ENCODE assay signal across 31 cellular contexts in the genomic region with DNA sequence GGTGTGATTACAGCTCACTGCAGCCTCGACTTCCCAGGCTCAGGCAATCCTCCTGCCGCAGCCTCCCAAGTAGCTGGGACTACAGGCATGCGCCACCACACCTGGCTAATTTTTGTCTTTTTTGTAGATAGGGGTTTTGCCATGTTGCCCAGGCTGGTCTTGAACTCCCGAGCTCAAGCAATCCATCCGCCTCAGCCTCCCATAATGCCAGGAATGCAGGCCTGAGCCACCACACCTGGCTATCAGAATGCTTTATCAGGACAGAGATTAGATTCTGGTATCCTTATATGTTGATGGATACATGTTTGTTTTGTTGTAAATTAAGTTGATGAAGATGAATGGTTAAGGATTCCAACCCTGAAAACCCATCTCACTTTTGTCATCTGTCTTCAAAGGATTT. TPM values are rescaled to one million over a fixed set of nuclear protein-coding genes. Genes with fewer than 3 reads are reported as not detected.
"Had no signal": no experiment of that assay in that cellular context is flagged by ENCODE, and none has a peak within 500 bp of the region (broad histone marks: within the 10 kb centered on the region; RNA-seq: fewer than 3 reads in every experiment).

No MANE protein-coding gene starts in this region.

- H3K27me3 ChIP-seq: adrenal gland, ascending aorta, body of pancreas, brain microvascular endothelial cell, breast epithelium, cardiac muscle cell had no signal

- DNase-seq: activated effector memory CD4-positive, alpha-beta T cell treated with anti-CD3 and anti-CD28 coated beads, Interleukin-2, amount 50 U/mL, for 16 hours; activated effector memory CD4-positive, alpha-beta T cell treated with Interleukin-2 at 50 U/mL for 16 hours; activated gamma-delta T cell; activated gamma-delta T cell treated with Interleukin-2 at 50 U/mL for 16 hours; activated naive CD4-positive, alpha-beta T cell; activated naive CD4-positive, alpha-beta T cell treated with anti-CD3 and anti-CD28 coated beads for 36 hours; activated naive CD4-positive, alpha-beta T cell treated with anti-CD3 and anti-CD28 coated beads, Interleukin-2, amount 10 ng/mL, durations not matched to agents 7 days and 5 days; activated naive CD4-positive, alpha-beta T cell treated with anti-CD3 and anti-CD28 coated beads, Interleukin-2, amount 50 U/mL, for 16 hours; activated naive CD4-positive, alpha-beta T cell treated with Interleukin-2 at 50 U/mL for 16 hours; activated naive CD8-positive, alpha-beta T cell treated with anti-CD3 and anti-CD28 coated beads for 36 hours; activated naive CD8-positive, alpha-beta T cell treated with anti-CD3 and anti-CD28 coated beads, Interleukin-2, amount 10 ng/mL, durations not matched to agents 7 days and 5 days; activated naive CD8-positive, alpha-beta T cell treated with anti-CD3 and anti-CD28 coated beads, Interleukin-2, amount 50 U/mL, for 24 hours; activated T-cell treated with anti-CD3 and anti-CD28 coated beads, Interleukin-2, amount 50 U/mL, for 1 hour; activated T-cell treated with anti-CD3 and anti-CD28 coated beads, Interleukin-2, amount 50 U/mL, for 24 hours; activated T-cell treated with anti-CD3 and anti-CD28 coated beads, Interleukin-2, amount 50 U/mL, for 4 hours; activated T-cell treated with anti-CD3 and anti-CD28 coated beads, Interleukin-2, amount 50 U/mL, for 48 hours; activated T-cell treated with anti-CD3 and anti-CD28 coated beads, Interleukin-2, amount 50 U/mL, for 72 hours; adrenal gland; amniotic stem cell; amygdala; anterior cingulate cortex; aorta; body of pancreas; brain microvascular endothelial cell; caudate nucleus; central memory CD4-positive, alpha-beta T cell; cerebellar nuclear complex had no signal

- H3K36me3 ChIP-seq: adrenal gland, breast epithelium had no signal

- H3K27ac ChIP-seq: adrenal gland, ascending aorta, body of pancreas, brain microvascular endothelial cell, breast epithelium, cardiac muscle cell had no signal

- H3K9me3 ChIP-seq: adrenal gland, ascending aorta, body of pancreas, breast epithelium had no signal

- H3K4me1 ChIP-seq: adrenal gland, ascending aorta, breast epithelium had no signal

- H3K4me3 ChIP-seq: adrenal gland, ascending aorta, body of pancreas, breast epithelium, cardiac muscle cell had no signal

RNA-seq across cellular contexts. Expression of a gene that starts 24.2 kb away (rescaled TPM):
- polyA plus RNA-seq: aorta, cardiac muscle cell had no signal

RNA-seq across cellular contexts. Expression of a gene that starts 32.2 kb away (rescaled TPM):
- polyA plus RNA-seq: cardiac muscle cell had no signal

RNA-seq across cellular contexts. Expression of a gene that starts 48.5 kb away (rescaled TPM):
- polyA plus RNA-seq: adipose tissue, adrenal gland, aorta, cardiac muscle cell had no signal

RNA-seq across cellular contexts. Expression of a gene that starts 52.9 kb away (rescaled TPM):
- polyA plus RNA-seq: adrenal gland, aorta had no signal
